1 cellular context compared by ENCODE assay signal in genomic region chr6:40512340-40512739, GRCh38.
TF ChIP-seq lines count a peak whose summit lies in the region.

No MANE protein-coding gene starts in this region.

TF ChIP-seq in GM23338, 12 proteins besides CTCF, POLR2A, EP300 and RAD21 (continued from another document):
- TF ChIP-seq REST (IDR thresholded peaks at IDR 0.05; ENCODE audit: unreplicated experiment) (no peak), EZH2phosphoT487 (IDR thresholded peaks at IDR 0.05; ENCODE audit: unreplicated experiment) (no peak), EZH2 (IDR thresholded peaks at IDR 0.05; ENCODE audit: low read depth, unreplicated experiment) (no peak), ETS1 (IDR thresholded peaks at IDR 0.05) (no peak), JUNB (IDR thresholded peaks at IDR 0.05; ENCODE audit: unreplicated experiment) (no peak)
TF ChIP-seq in GM23338: peak in this region for 0.
